Comparison of ENCODE assay signal across 11 cellular contexts in genomic region chr6:27679308-27679967, GRCh38.
DNase-seq lines count a peak whose midpoint lies in the region; ATAC-seq and TF ChIP-seq lines count a peak whose summit lies in the region.
"Had no signal": no experiment of that assay in that cellular context is flagged by ENCODE, and none has a peak within 500 bp of the region (broad histone marks: within the 10 kb centered on the region; RNA-seq: fewer than 3 reads in every experiment).

No MANE protein-coding gene starts in this region.

- no peak overlapping the region for H3K27ac ChIP-seq in HEK293 (ENCODE audit: extremely low read depth, low read depth, low read length)

- H3K9me3 Mint-ChIP-seq in CD14-positive monocyte = peaks cover 0 to 38% (median 33%) of the 10 kb centered on the region in 7 donors
- H3K9me3 Mint-ChIP-seq in central memory CD8-positive, alpha-beta T cell = no peaks in the 10 kb centered on the region

- POLR2A ChIA-PET in HEK293 (lab: Yijun Ruan, JAX) = no interaction called here

- no peaks in the 10 kb centered on the region for H3K36me3 ChIP-seq in HEK293 (ENCODE audit: control insufficient read depth in 2 of 2, insufficient read depth in 1 of 2, low read length in 2 of 2)

- peak overlapping the region in 1 of 7 donors; percentile 11 for H3K27ac Mint-ChIP-seq in CD14-positive monocyte
- H3K27ac Mint-ChIP-seq in central memory CD8-positive, alpha-beta T cell (ENCODE audit: low read depth) = no peak overlapping the region

- TF ChIP-seq CTCF in CD14-positive monocyte (IDR thresholded peaks at IDR 0.05) (no peak), HEK293 (tag by site-specific recombination; IDR thresholded peaks at IDR 0.05) (no peak)

- H3K27me3 Mint-ChIP-seq in CD14-positive monocyte (ENCODE audit: low read depth in 3 of 3) = peaks cover 73 to 93% (median 88%) of the 10 kb centered on the region in 3 donors
- H3K27me3 Mint-ChIP-seq in central memory CD8-positive, alpha-beta T cell = peaks cover 81% of the 10 kb centered on the region

- intact Hi-C loops in CD14-positive monocyte (cut with micrococcal nuclease) = loop anchor here in 1 of 2 donors (10.0 kb wide), 1 partner anchor 385 kb away; no protein-coding TSS in a partner anchor

- DNase-seq in CD14-positive monocyte (ENCODE audit: low spot score) = no peak
- no peak for DNase-seq in central memory CD8-positive, alpha-beta T cell (ENCODE audit: low spot score in 2 of 2)
- DNase-seq in left kidney (ENCODE audit: low read depth, low spot score) = peak; percentile 43
- DNase-seq in NOMO-1 treated with DMSO at 0.1 percent for 48 hours (lab: John Stamatoyannopoulos, UW; ENCODE audit: unreplicated experiment) = no peak
- DNase-seq in effector CD4-positive, alpha-beta T cell = no peak
- DNase-seq: activated CD4-positive, alpha-beta T cell treated with anti-CD3 and anti-CD28 coated beads for 48 hours; NCI-H2081; stimulated activated CD4-positive, alpha-beta T cell treated with anti-CD3 and anti-CD28 coated beads, Interleukin-4, amount 100 ng/mL, for 1 hour had no signal

- H3K9me3 ChIP-seq in HEK293 (ENCODE audit: control insufficient read depth, insufficient read depth, low read depth, low read length) = no peaks in the 10 kb centered on the region

- peaks cover 8% of the 10 kb centered on the region in 2 donors for H3K36me3 Mint-ChIP-seq in CD14-positive monocyte
- peaks cover 30% of the 10 kb centered on the region for H3K36me3 Mint-ChIP-seq in central memory CD8-positive, alpha-beta T cell (ENCODE audit: insufficient read depth)

- no peaks in the 10 kb centered on the region for H3K4me1 ChIP-seq in HEK293 (ENCODE audit: control insufficient read depth, insufficient read depth, low read length)

- ATAC-seq in central memory CD8-positive, alpha-beta T cell (replicated peaks; ENCODE audit: extremely low read depth, poor library complexity, severe bottlenecking) = no peak
- no peak for ATAC-seq in GM21423 (IDR thresholded peaks at IDR 0.05; ENCODE audit: unreplicated experiment)
- no peak for ATAC-seq in GM21619 (IDR thresholded peaks at IDR 0.05; ENCODE audit: unreplicated experiment)

- peak overlapping the region; percentile 8 to 90 for H3K4me3 Mint-ChIP-seq in CD14-positive monocyte
- peak overlapping the region; percentile 29 for H3K4me3 Mint-ChIP-seq in central memory CD8-positive, alpha-beta T cell

- CTCF ChIA-PET in HEK293 (lab: Yijun Ruan, JAX) = no interaction called here

- no peak overlapping the region for H3K4me3 ChIP-seq in HEK293 (ENCODE audit: low read depth, low read length)

- H3K4me1 Mint-ChIP-seq in CD14-positive monocyte = peaks cover 22% of the 10 kb centered on the region
- no peaks in the 10 kb centered on the region for H3K4me1 Mint-ChIP-seq in central memory CD8-positive, alpha-beta T cell

TF ChIP-seq in HEK293, 187 proteins besides CTCF, POLR2A, EP300 and RAD21:
- TF ChIP-seq, protein P1, sequence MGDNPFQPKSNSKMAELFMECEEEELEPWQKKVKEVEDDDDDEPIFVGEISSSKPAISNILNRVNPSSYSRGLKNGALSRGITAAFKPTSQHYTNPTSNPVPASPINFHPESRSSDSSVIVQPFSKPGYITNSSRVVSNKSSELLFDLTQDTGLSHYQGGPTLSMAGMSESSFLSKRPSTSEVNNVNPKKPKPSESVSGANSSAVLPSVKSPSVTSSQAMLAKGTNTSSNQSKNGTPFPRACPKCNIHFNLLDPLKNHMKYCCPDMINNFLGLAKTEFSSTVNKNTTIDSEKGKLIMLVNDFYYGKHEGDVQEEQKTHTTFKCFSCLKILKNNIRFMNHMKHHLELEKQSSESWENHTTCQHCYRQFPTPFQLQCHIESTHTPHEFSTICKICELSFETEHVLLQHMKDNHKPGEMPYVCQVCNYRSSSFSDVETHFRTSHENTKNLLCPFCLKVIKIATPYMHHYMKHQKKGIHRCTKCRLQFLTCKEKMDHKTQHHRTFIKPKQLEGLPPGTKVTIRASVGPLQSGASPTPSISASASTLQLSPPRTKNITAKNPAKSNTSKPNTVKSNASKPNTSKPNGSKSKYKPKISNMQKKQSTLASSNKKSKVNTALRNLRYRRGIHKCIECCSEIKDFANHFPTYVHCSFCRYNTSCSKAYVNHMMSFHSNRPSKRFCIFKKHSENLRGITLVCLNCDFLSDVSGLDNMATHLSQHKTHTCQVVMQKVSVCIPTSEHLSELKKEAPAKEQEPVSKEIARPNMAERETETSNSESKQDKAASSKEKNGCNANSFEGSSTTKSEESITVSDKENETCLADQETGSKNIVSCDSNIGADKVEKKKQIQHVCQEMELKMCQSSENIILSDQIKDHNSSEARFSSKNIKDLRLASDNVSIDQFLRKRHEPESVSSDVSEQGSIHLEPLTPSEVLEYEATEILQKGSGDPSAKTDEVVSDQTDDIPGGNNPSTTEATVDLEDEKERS (tag by site-specific recombination; IDR thresholded peaks at IDR 0.05) = no peak
- no peak for TF ChIP-seq ZEB2 (tag by site-specific recombination; IDR thresholded peaks at IDR 0.05)
- no peak for TF ChIP-seq ZNF423 (tag by site-specific recombination; IDR thresholded peaks at IDR 0.05)
- TF ChIP-seq ZNF571 (tag by site-specific recombination; IDR thresholded peaks at IDR 0.05) = no peak
- TF ChIP-seq ZNF394 (tag by site-specific recombination; IDR thresholded peaks at IDR 0.05; ENCODE audit: borderline replicate concordance) = no peak
- no peak for TF ChIP-seq ZNF335 (tag by site-specific recombination; conservative IDR thresholded peaks at IDR 0.05)
- 0 out of 2 replicates have a peak, but pooled peaks have one; percentile 42 for TF ChIP-seq ZNF10 (tag by site-specific recombination; IDR thresholded peaks at IDR 0.05)
- TF ChIP-seq, protein P2, sequence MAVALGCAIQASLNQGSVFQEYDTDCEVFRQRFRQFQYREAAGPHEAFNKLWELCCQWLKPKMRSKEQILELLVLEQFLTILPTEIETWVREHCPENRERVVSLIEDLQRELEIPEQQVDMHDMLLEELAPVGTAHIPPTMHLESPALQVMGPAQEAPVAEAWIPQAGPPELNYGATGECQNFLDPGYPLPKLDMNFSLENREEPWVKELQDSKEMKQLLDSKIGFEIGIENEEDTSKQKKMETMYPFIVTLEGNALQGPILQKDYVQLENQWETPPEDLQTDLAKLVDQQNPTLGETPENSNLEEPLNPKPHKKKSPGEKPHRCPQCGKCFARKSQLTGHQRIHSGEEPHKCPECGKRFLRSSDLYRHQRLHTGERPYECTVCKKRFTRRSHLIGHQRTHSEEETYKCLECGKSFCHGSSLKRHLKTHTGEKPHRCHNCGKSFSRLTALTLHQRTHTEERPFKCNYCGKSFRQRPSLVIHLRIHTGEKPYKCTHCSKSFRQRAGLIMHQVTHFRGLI (tag by site-specific recombination; IDR thresholded peaks at IDR 0.05) = no peak
